ENCODE assay signal across 24 cellular contexts in the genomic region with DNA sequence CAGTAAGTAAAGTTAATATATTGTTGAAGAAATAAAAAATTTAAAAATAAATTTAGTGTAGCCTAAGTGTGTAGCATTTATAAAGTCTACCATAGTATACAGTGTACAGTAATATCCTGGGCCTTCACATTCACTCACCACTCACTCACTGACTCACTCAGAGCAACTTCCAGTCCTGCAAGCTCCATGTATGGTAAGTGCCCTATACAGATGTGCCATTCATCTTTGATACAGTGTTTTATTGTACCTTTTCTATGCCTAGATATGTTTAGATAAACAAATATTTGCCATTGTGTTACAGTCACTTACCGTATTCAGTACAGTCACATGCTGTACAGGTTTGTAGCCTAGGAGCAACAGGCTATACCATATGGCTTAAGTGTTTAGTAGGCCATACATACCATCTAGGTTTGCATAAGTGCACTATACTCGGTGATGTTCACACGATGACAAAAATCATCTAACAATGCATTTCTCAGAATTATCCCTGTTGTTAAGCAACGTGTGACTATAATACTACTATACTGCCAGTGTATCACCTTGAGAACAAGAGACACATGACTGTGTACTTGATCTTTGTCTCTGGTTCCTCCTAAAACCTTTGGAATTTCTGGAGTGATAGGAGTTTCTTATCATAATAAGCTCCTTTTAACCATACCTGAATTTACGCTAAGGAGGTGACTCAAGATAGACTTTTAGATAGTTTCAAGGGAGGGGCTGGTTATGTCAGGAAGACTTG. TPM values are rescaled to one million over a fixed set of nuclear protein-coding genes. Genes with fewer than 3 reads are reported as not detected.
"Had no signal": no experiment of that assay in that cellular context is flagged by ENCODE, and none has a peak within 500 bp of the region (broad histone marks: within the 10 kb centered on the region; RNA-seq: fewer than 3 reads in every experiment).

No MANE protein-coding gene starts in this region.

- H3K36me3 ChIP-seq: esophagus squamous epithelium, neutrophil, sigmoid colon, stomach, thoracic aorta, transverse colon had no signal

- DNase-seq: dermis blood vessel endothelial cell; effector CD4-positive, alpha-beta T cell; endodermal cell; esophagus squamous epithelium; immature natural killer cell; kidney; left cardiac atrium; left ventricle myocardium superior; naive thymus-derived CD8-positive, alpha-beta T cell; psoas muscle; retina; sigmoid colon; stimulated activated CD4-positive, alpha-beta T cell treated with anti-CD3 and anti-CD28 coated beads, Interleukin-12 subunit alpha, Interleukin-12 subunit beta, amount 100 ng/mL, for 4 hours; stimulated activated naive CD4-positive, alpha-beta T cell; stomach; substantia nigra; transverse colon had no signal

- H3K4me1 ChIP-seq: esophagus squamous epithelium, psoas muscle, sigmoid colon had no signal

- H3K27me3 ChIP-seq: esophagus squamous epithelium, neutrophil, sigmoid colon, stomach, transverse colon had no signal

- ATAC-seq: left cardiac atrium; left ventricle myocardium superior; naive thymus-derived CD8-positive, alpha-beta T cell; psoas muscle had no signal

- H3K27ac ChIP-seq: esophagus squamous epithelium, neutrophil, psoas muscle, sigmoid colon, skin epidermis, stomach, thoracic aorta, transverse colon had no signal

- H3K9me3 ChIP-seq: esophagus squamous epithelium, neutrophil, psoas muscle, sigmoid colon, stomach, thoracic aorta, transverse colon had no signal

- H3K4me3 ChIP-seq: esophagus squamous epithelium, psoas muscle, sigmoid colon, skin epidermis, stomach, thoracic aorta, transverse colon had no signal

RNA-seq across cellular contexts. Expression of gene SOWAHB, which starts 25.8 kb away (rescaled TPM):
- total RNA-seq: left cardiac atrium; left ventricle myocardium superior; lung microvascular endothelial cell; mesenteric fat pad; mononuclear cell; naive thymus-derived CD8-positive, alpha-beta T cell had no signal
- polyA plus RNA-seq: immature natural killer cell; naive thymus-derived CD8-positive, alpha-beta T cell; neural cell had no signal
